1 cellular context compared by ENCODE assay signal in genomic region chr10:103750836-103751235, GRCh38.
TF ChIP-seq lines count a peak whose summit lies in the region.

No MANE protein-coding gene starts in this region.

TF ChIP-seq in HepG2, 621 proteins besides CTCF, POLR2A, EP300 and RAD21 (continued from another document):
- TF ChIP-seq ZGPAT (CRISPR knock-in tag; IDR thresholded peaks at IDR 0.05) = no peak
- TF ChIP-seq, protein P1, sequence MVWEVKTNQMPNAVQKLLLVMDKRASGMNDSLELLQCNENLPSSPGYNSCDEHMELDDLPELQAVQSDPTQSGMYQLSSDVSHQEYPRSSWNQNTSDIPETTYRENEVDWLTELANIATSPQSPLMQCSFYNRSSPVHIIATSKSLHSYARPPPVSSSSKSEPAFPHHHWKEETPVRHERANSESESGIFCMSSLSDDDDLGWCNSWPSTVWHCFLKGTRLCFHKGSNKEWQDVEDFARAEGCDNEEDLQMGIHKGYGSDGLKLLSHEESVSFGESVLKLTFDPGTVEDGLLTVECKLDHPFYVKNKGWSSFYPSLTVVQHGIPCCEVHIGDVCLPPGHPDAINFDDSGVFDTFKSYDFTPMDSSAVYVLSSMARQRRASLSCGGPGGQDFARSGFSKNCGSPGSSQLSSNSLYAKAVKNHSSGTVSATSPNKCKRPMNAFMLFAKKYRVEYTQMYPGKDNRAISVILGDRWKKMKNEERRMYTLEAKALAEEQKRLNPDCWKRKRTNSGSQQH (CRISPR knock-in tag; IDR thresholded peaks at IDR 0.05; ENCODE audit: low read depth) = no peak
- no peak for TF ChIP-seq ZNF446 (CRISPR knock-in tag; IDR thresholded peaks at IDR 0.05)
- no peak for TF ChIP-seq ZNF556 (CRISPR knock-in tag; IDR thresholded peaks at IDR 0.05; ENCODE audit: borderline replicate concordance)
- no peak for TF ChIP-seq BCL6 (CRISPR knock-in tag; IDR thresholded peaks at IDR 0.05)
- no peak for TF ChIP-seq MTF2 (CRISPR knock-in tag; IDR thresholded peaks at IDR 0.05; ENCODE audit: borderline replicate concordance)
- no peak for TF ChIP-seq GLI4 (CRISPR knock-in tag; IDR thresholded peaks at IDR 0.05; ENCODE audit: borderline replicate concordance)
- no peak for TF ChIP-seq TP53 (CRISPR knock-in tag; conservative IDR thresholded peaks at IDR 0.05)
- TF ChIP-seq ZNF780A (CRISPR knock-in tag; IDR thresholded peaks at IDR 0.05) = no peak
- TF ChIP-seq JARID2 (CRISPR knock-in tag; IDR thresholded peaks at IDR 0.05; ENCODE audit: insufficient replicate concordance) = no peak
- no peak for TF ChIP-seq SATB2 (CRISPR knock-in tag; IDR thresholded peaks at IDR 0.05)
